Comparison of ENCODE assay signal across 8 cellular contexts in the genomic region with DNA sequence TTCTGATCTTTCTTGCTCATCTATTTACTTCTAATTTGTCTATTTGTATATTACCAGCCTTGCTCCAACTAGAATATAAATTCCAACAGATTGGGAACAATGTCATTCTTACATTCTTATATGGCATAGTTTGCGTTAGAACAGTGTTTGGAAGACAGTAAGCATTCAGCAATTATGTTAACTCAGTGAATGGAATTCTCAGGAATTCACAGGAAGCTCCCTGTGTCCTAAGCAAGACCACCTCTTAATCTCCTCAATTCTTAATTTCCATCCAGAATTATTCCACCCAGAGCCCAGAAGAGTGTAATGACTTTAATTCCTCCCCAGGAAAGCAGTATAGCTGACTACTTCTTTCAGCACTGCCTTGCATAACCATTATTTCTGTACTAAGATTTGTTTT. TPM values are rescaled to one million over a fixed set of nuclear protein-coding genes. Genes with fewer than 3 reads are reported as not detected.
"Had no signal": no experiment of that assay in that cellular context is flagged by ENCODE, and none has a peak within 500 bp of the region (broad histone marks: within the 10 kb centered on the region; RNA-seq: fewer than 3 reads in every experiment).

No MANE protein-coding gene starts in this region.

- H3K4me3 ChIP-seq: HAP-1, K562 had no signal

- ATAC-seq: HCT116, K562 had no signal

- DNase-seq: GOT3, HFFc6, IMR-90, KG1 had no signal

- H3K36me3 ChIP-seq: HAP-1 had no signal

- H3K27ac Mint-ChIP-seq: HFFc6 had no signal

- H3K4me3 Mint-ChIP-seq: HFFc6 had no signal

- H3K9me3 ChIP-seq: HAP-1 had no signal

RNA-seq across cellular contexts. Expression of a gene that starts 18.2 kb away (rescaled TPM):
- total RNA-seq: HFFc6, HT-29, IMR-90, K562 had no signal
